Comparison of ENCODE assay signal across 12 cellular contexts in genomic region chr1:77540501-77541161, GRCh38.
A peak's percentile ranks its signal among the peaks of the same experiment; 100 is the strongest.
DNase-seq lines count a peak whose midpoint lies in the region; ATAC-seq, FAIRE-seq and TF ChIP-seq lines count a peak whose summit lies in the region.
"Had no signal": no experiment of that assay in that cellular context is flagged by ENCODE, and none has a peak within 500 bp of the region (broad histone marks: within the 10 kb centered on the region; RNA-seq: fewer than 3 reads in every experiment).

No MANE protein-coding gene starts in this region.

- TF ChIP-seq CTCF in OCI-LY3 (IDR thresholded peaks at IDR 0.05; ENCODE audit: low read depth, low read length) (no peak), right lobe of liver (IDR thresholded peaks at IDR 0.05) (no peak), heart left ventricle (IDR thresholded peaks at IDR 0.05) (no peak)

- no peak for FAIRE-seq in GM12892 (lab: Jason Lieb, UNC)

- WGBS in right lobe of liver (ENCODE audit: insufficient coverage, low coverage, low lambda C conversion rate, missing lambda C conversion rate) = 71% methylated on average over 6 of the region's 6 CpGs
- 93 to 95% (median 94%) methylated on average over 6 of the region's 6 CpGs for WGBS in heart left ventricle, 4 donors

- H3K79me2 ChIP-seq in OCI-LY3 (ENCODE audit: low read length) = no peaks in the 10 kb centered on the region

- H3K4me1 ChIP-seq in OCI-LY3 (ENCODE audit: low read length) = peaks cover 32% of the 10 kb centered on the region
- H3K4me1 ChIP-seq in right lobe of liver = peaks cover 0 to 18% (median 8%) of the 10 kb centered on the region in 4 donors
- peaks cover 0 to 28% (median 6%) of the 10 kb centered on the region in 12 donors for H3K4me1 ChIP-seq in heart left ventricle

- no peaks in the 10 kb centered on the region for H4K20me1 ChIP-seq in OCI-LY3 (ENCODE audit: insufficient read depth, low read length)

- peak overlapping the region; percentile 75 for H3K4me2 ChIP-seq in OCI-LY3 (ENCODE audit: low read length)

- peak; percentile 34 for ATAC-seq in HG02678 (IDR thresholded peaks at IDR 0.05; ENCODE audit: unreplicated experiment)
- no peak for ATAC-seq in right lobe of liver
- no peak for ATAC-seq in heart left ventricle

- TF ChIP-seq POLR2A in GM12892 (IDR thresholded peaks at IDR 0.05; ENCODE audit: low read depth, low read length) (no peak), right lobe of liver (IDR thresholded peaks at IDR 0.05) (no peak), heart left ventricle (IDR thresholded peaks at IDR 0.05) (no peak)

- no peaks in the 10 kb centered on the region for H3K9me3 ChIP-seq in OCI-LY3 (ENCODE audit: insufficient read depth, low read length)
- H3K9me3 ChIP-seq in right lobe of liver = no peaks in the 10 kb centered on the region
- H3K9me3 ChIP-seq in heart left ventricle = no peaks in the 10 kb centered on the region

- H3K27ac ChIP-seq in OCI-LY3 (ENCODE audit: low read length) (peak overlapping the region; percentile 57), right lobe of liver (no peak overlapping the region), heart left ventricle (peak overlapping the region in 2 of 12 donors; percentile 59 to 68)

- intact Hi-C loops in right lobe of liver (cut with DNase I) = no loop called here
- intact Hi-C loops in heart left ventricle (cut with DNase I) = loop anchor here in 1 of 10 donors (10.0 kb wide), 1 partner anchor 144 kb away; the partner anchor contains the start of gene ZZZ3

- H3K36me3 ChIP-seq in OCI-LY3 (replicated peaks; ENCODE audit: low read depth, low read length) (no peaks in the 10 kb centered on the region), right lobe of liver (no peaks in the 10 kb centered on the region), heart left ventricle (no peaks in the 10 kb centered on the region)
- H3K36me3 ChIP-seq: WERI-Rb-1 had no signal

- H3K27me3 ChIP-seq in OCI-LY3 (ENCODE audit: low read depth, low read length) (no peaks in the 10 kb centered on the region), right lobe of liver (no peaks in the 10 kb centered on the region), heart left ventricle (no peaks in the 10 kb centered on the region)

- no peak overlapping the region for H3K9ac ChIP-seq in OCI-LY3 (ENCODE audit: low read length)

- H2AFZ ChIP-seq in OCI-LY3 (ENCODE audit: low read depth, low read length) = peak overlapping the region; percentile 67; the same call in 1 of the 2 replicates

- H3K4me3 ChIP-seq in OCI-LY3 (ENCODE audit: low read length) (peak overlapping the region; percentile 5; the same call in 1 of the 2 replicates), right lobe of liver (no peak overlapping the region), heart left ventricle (no peak overlapping the region)

- DNase-seq in ELR (ENCODE audit: low read depth) = peak; percentile 92
- peak; percentile 82 for DNase-seq in iris pigment epithelial cell (ENCODE audit: low read depth)
- no peak for DNase-seq in GM12892 (ENCODE audit: insufficient read length)
- no peak for DNase-seq in central memory CD4-positive, alpha-beta T cell
- no peak for DNase-seq in right lobe of liver
- DNase-seq in heart left ventricle = no peak
- DNase-seq: activated naive CD8-positive, alpha-beta T cell treated with anti-CD3 and anti-CD28 coated beads, Interleukin-2, amount 10 ng/mL, durations not matched to agents 7 days and 5 days; DMS153; retina; WERI-Rb-1 had no signal

Comparison
In these comparisons a context has a peak if more than half of its experiments do, and no peak if none do; other contexts are left out.
1. DNase-seq: peak in ELR (single experiment) and iris pigment epithelial cell (single experiment); none in GM12892 (single experiment), central memory CD4-positive, alpha-beta T cell (single experiment), right lobe of liver (0 of 3) and heart left ventricle (0 of 5).